8 cellular contexts compared by ENCODE assay signal in the genomic region with DNA sequence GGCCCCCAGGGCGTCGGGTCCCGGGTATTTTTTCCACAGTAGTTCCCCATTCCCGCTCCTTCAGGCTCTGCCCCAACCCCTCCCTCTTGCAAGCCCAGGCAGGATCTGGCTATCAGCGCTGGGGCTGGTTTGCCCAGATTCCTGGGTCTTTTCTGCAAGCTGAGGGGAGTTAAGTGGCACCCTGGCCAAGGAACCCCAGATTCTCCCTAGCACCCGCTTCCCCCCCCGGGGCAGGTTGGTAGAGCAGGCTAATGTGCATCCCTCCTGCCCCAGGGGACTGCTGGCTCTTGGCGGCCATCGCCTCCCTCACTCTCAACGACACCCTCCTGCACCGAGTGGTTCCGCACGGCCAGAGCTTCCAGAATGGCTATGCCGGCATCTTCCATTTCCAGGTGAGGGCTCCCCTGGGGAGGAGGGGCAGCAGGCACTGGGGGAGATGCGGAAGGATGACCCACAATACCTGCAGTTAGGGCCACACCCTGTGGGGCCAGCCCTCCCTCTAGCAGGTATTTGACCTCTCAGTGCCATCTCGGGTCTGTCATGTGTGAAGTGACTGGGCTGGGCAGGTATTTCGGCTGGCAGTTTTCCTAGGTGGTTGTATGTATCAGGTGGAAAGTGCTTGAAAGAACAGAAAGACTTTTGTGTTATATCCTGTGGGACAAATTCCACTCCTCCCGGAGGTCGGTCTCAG. TPM values are rescaled to one million over a fixed set of nuclear protein-coding genes. Genes with fewer than 3 reads are reported as not detected.
DNase-seq lines count a peak whose midpoint lies in the region; ATAC-seq and TF ChIP-seq lines count a peak whose summit lies in the region.

No MANE protein-coding gene starts in this region.

- peaks cover 30 to 39% of the 10 kb centered on the region in 2 donors for H3K4me1 ChIP-seq in thyroid gland

- H3K36me3 ChIP-seq in thyroid gland, result peaks cover 24 to 25% of the 10 kb centered on the region in 2 donors

- peaks cover 17% of the 10 kb centered on the region for H3K4me1 Mint-ChIP-seq in activated naive CD8-positive, alpha-beta T cell treated with anti-CD3 and anti-CD28 coated beads, Interleukin-2, amount 10 ng/mL, durations not matched to agents 7 days and 5 days

- intact Hi-C loops in thyroid gland (cut with DNase I), result loop anchor here (5.0 kb wide), 2 partner anchors 51 to 71 kb away; a partner anchor contains a TSS

- no peaks in the 10 kb centered on the region for H3K9me3 ChIP-seq in thyroid gland

- TF ChIP-seq POLR2A in thyroid gland (IDR thresholded peaks at IDR 0.05), result peak in 1 of 2 donors; percentile 28

- peak overlapping the region in 2 of 3 donors; percentile 83 for H3K4me3 ChIP-seq in thyroid gland (replicated peaks in 1 of 3)

- no peaks in the 10 kb centered on the region for H3K27me3 ChIP-seq in thyroid gland

- peaks cover 4% of the 10 kb centered on the region for H3K27me3 Mint-ChIP-seq in activated naive CD8-positive, alpha-beta T cell treated with anti-CD3 and anti-CD28 coated beads, Interleukin-2, amount 10 ng/mL, durations not matched to agents 7 days and 5 days

- TF ChIP-seq CTCF in thyroid gland (IDR thresholded peaks at IDR 0.05), result no peak

- H3K4me3 Mint-ChIP-seq in activated naive CD8-positive, alpha-beta T cell treated with anti-CD3 and anti-CD28 coated beads, Interleukin-2, amount 10 ng/mL, durations not matched to agents 7 days and 5 days, result peak overlapping the region; percentile 59

- no peak overlapping the region for H3K27ac Mint-ChIP-seq in activated naive CD8-positive, alpha-beta T cell treated with anti-CD3 and anti-CD28 coated beads, Interleukin-2, amount 10 ng/mL, durations not matched to agents 7 days and 5 days

- POLR2A ChIA-PET in activated naive CD8-positive, alpha-beta T cell treated with anti-CD3 and anti-CD28 coated beads, Interleukin-2, amount 10 ng/mL, durations not matched to agents 7 days and 5 days (lab: Charles Lee), result interaction anchor here (1.6 to 4.5 kb wide), 5 partner anchors 13 to 79 kb away, joined by 6 to 30 read pairs (median 15); a partner anchor contains a TSS

- peaks cover 9% of the 10 kb centered on the region for H3K36me3 Mint-ChIP-seq in activated naive CD8-positive, alpha-beta T cell treated with anti-CD3 and anti-CD28 coated beads, Interleukin-2, amount 10 ng/mL, durations not matched to agents 7 days and 5 days

- DNase-seq in activated CD8-positive, alpha-beta memory T cell treated with anti-CD3 and anti-CD28 coated beads for 24 hours, result peak; percentile 55
- no peak for DNase-seq in activated CD8-positive, alpha-beta memory T cell treated with anti-CD3 and anti-CD28 coated beads, Interleukin-2, amount 50 U/mL, for 48 hours
- DNase-seq in activated naive CD8-positive, alpha-beta T cell treated with anti-CD3 and anti-CD28 coated beads, Interleukin-2, amount 10 ng/mL, durations not matched to agents 7 days and 5 days, result no peak
- DNase-seq in kidney tubule cell (ENCODE audit: low spot score) (peak; percentile 93), thyroid gland (peak; percentile 93 to 94), NCI-H1105 (lab: John Stamatoyannopoulos, UW) (no peak)

- 25 to 37% methylated on average over 10 to 19 of the region's 19 CpGs for WGBS in thyroid gland, 2 donors

- ATAC-seq in activated naive CD8-positive, alpha-beta T cell treated with anti-CD3 and anti-CD28 coated beads, Interleukin-2, amount 10 ng/mL, durations not matched to agents 7 days and 5 days (ENCODE audit: low read depth), result no peak
- no peak for ATAC-seq in GM21381 (IDR thresholded peaks at IDR 0.05; ENCODE audit: unreplicated experiment)
- no peak for ATAC-seq in HG03520 (IDR thresholded peaks at IDR 0.05; ENCODE audit: unreplicated experiment)

- peak overlapping the region; percentile 77 to 99 (median 92) for H3K27ac ChIP-seq in thyroid gland

- no peaks in the 10 kb centered on the region for H3K9me3 Mint-ChIP-seq in activated naive CD8-positive, alpha-beta T cell treated with anti-CD3 and anti-CD28 coated beads, Interleukin-2, amount 10 ng/mL, durations not matched to agents 7 days and 5 days

RNA-seq across cellular contexts. Expression of a gene that starts 1.6 kb away (rescaled TPM):
- 100 to 1,000 TPM; 164 to 174 TPM for total RNA-seq in activated naive CD8-positive, alpha-beta T cell treated with anti-CD3 and anti-CD28 coated beads, Interleukin-2, amount 10 ng/mL, durations not matched to agents 7 days and 5 days
- total RNA-seq in thyroid gland, result 100 to 1,000 TPM; 265 to 519 (median 340) TPM

RNA-seq across cellular contexts. Expression of a gene that starts 13.3 kb away (rescaled TPM):
- not detected for total RNA-seq in activated naive CD8-positive, alpha-beta T cell treated with anti-CD3 and anti-CD28 coated beads, Interleukin-2, amount 10 ng/mL, durations not matched to agents 7 days and 5 days
- not detected for total RNA-seq in thyroid gland

RNA-seq across cellular contexts. Expression of a gene that starts 49.0 kb away (rescaled TPM):
- 10 to 100 TPM; 43.4 to 45.1 TPM for total RNA-seq in activated naive CD8-positive, alpha-beta T cell treated with anti-CD3 and anti-CD28 coated beads, Interleukin-2, amount 10 ng/mL, durations not matched to agents 7 days and 5 days
- total RNA-seq in thyroid gland, result 100 to 1,000 TPM in 1 of 4 donors, 10 to 100 TPM in 3; 28.8 to 103 (median 69.7) TPM

Comparison
In these comparisons a context has a peak if more than half of its experiments do, and no peak if none do; other contexts are left out.
1. DNase-seq: peak in activated CD8-positive, alpha-beta memory T cell treated with anti-CD3 and anti-CD28 coated beads for 24 hours (single experiment), kidney tubule cell (single experiment) and thyroid gland (2 of 2); none in activated CD8-positive, alpha-beta memory T cell treated with anti-CD3 and anti-CD28 coated beads, Interleukin-2, amount 50 U/mL, for 48 hours (single experiment), activated naive CD8-positive, alpha-beta T cell treated with anti-CD3 and anti-CD28 coated beads, Interleukin-2, amount 10 ng/mL, durations not matched to agents 7 days and 5 days (single experiment) and NCI-H1105 (single experiment).